20 cellular contexts compared by ENCODE assay signal in the genomic region with DNA sequence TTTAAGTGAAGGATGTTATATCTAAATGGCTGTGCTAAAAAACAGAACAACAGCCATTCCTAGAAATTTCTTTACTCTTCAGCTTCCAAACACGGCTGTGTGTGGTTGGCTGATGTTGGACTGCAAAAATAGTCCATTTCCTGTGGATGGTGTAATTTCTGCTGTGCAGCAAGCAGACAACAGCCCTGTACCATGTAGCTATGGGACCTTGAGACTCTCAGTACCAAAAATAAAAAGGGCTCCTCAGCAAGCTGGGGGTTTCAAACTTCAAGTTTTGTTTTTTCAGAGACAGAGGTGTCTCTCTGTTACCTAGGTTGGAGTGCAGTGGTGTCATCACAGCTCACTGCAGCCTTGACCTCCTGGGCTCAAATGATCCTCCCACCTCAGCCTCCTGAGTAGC. TPM values are rescaled to one million over a fixed set of nuclear protein-coding genes. Genes with fewer than 3 reads are reported as not detected.
A peak's percentile ranks its signal among the peaks of the same experiment; 100 is the strongest.
DNase-seq lines count a peak whose midpoint lies in the region; ATAC-seq lines count a peak whose summit lies in the region.
"Had no signal": no experiment of that assay in that cellular context is flagged by ENCODE, and none has a peak within 500 bp of the region (broad histone marks: within the 10 kb centered on the region; RNA-seq: fewer than 3 reads in every experiment).

No MANE protein-coding gene starts in this region.

- peak; percentile 58 for ATAC-seq in GM18498 (IDR thresholded peaks at IDR 0.05; ENCODE audit: unreplicated experiment)
- peak; percentile 58 for ATAC-seq in GM21447 (IDR thresholded peaks at IDR 0.05; ENCODE audit: unreplicated experiment)
- ATAC-seq in HG03342 (IDR thresholded peaks at IDR 0.05; ENCODE audit: unreplicated experiment) = peak; percentile 44
- ATAC-seq in GM21381 (IDR thresholded peaks at IDR 0.05; ENCODE audit: unreplicated experiment) = no peak
- ATAC-seq in Right ventricle myocardium superior (ENCODE audit: poor library complexity) = no peak
- ATAC-seq: foreskin keratinocyte, Right ventricle myocardium inferior had no signal

- intact Hi-C loops in activated T-helper 1 cell treated with anti-CD3 and anti-CD28 coated beads, Interleukin-12 subunit alpha, Interleukin-12 subunit beta, Interleukin-2, Interleukin-4 antibody, amounts not matched to agents 30 ng/mL and 10 ng/mL and 1 ng/mL, durations not matched to agents 14 hours and 24 hours and 36 hours (cut with micrococcal nuclease) = no loop called here
- intact Hi-C loops in Right ventricle myocardium superior (cut with DNase I) = no loop called here

- no peak for DNase-seq in activated T-helper 1 cell treated with anti-CD3 and anti-CD28 coated beads, Interleukin-12 subunit alpha, Interleukin-12 subunit beta, Interleukin-2, Interleukin-4 antibody, amounts not matched to agents 30 ng/mL and 10 ng/mL and 1 ng/mL, durations not matched to agents 14 hours and 24 hours and 36 hours (ENCODE audit: low spot score)
- DNase-seq in Right ventricle myocardium superior = no peak
- no peak for DNase-seq in HuH-7 (ENCODE audit: low spot score)
- DNase-seq: activated CD8-positive, alpha-beta memory T cell treated with anti-CD3 and anti-CD28 coated beads, Interleukin-2, amount 50 U/mL, for 48 hours; activated naive CD8-positive, alpha-beta T cell treated with anti-CD3 and anti-CD28 coated beads for 36 hours; CD4-positive, CD25-positive, alpha-beta regulatory T cell; effector memory CD4-positive, alpha-beta T cell; foreskin keratinocyte; mammary epithelial cell; MG63; NCI-H2081 treated with DMSO at 0.1 percent for 48 hours; right lobe of liver; stimulated activated CD4-positive, alpha-beta T cell treated with anti-CD3 and anti-CD28 coated beads, Interleukin-4, amount 100 ng/mL, for 1 hour had no signal

- H3K36me3 Mint-ChIP-seq in activated T-helper 1 cell treated with anti-CD3 and anti-CD28 coated beads, Interleukin-12 subunit alpha, Interleukin-12 subunit beta, Interleukin-2, Interleukin-4 antibody, amounts not matched to agents 30 ng/mL and 10 ng/mL and 1 ng/mL, durations not matched to agents 14 hours and 24 hours and 36 hours (ENCODE audit: low read depth) = peaks cover 61% of the 10 kb centered on the region

- H3K27ac Mint-ChIP-seq in activated T-helper 1 cell treated with anti-CD3 and anti-CD28 coated beads, Interleukin-12 subunit alpha, Interleukin-12 subunit beta, Interleukin-2, Interleukin-4 antibody, amounts not matched to agents 30 ng/mL and 10 ng/mL and 1 ng/mL, durations not matched to agents 14 hours and 24 hours and 36 hours = peak overlapping the region; percentile 34
- H3K27ac Mint-ChIP-seq: activated naive CD8-positive, alpha-beta T cell treated with anti-CD3 and anti-CD28 coated beads for 36 hours had no signal

- H3K4me3 Mint-ChIP-seq in activated T-helper 1 cell treated with anti-CD3 and anti-CD28 coated beads, Interleukin-12 subunit alpha, Interleukin-12 subunit beta, Interleukin-2, Interleukin-4 antibody, amounts not matched to agents 30 ng/mL and 10 ng/mL and 1 ng/mL, durations not matched to agents 14 hours and 24 hours and 36 hours = no peak overlapping the region
- H3K4me3 Mint-ChIP-seq: activated naive CD8-positive, alpha-beta T cell treated with anti-CD3 and anti-CD28 coated beads for 36 hours; CD4-positive, CD25-positive, alpha-beta regulatory T cell had no signal

- peaks cover 78% of the 10 kb centered on the region for H3K4me1 Mint-ChIP-seq in activated T-helper 1 cell treated with anti-CD3 and anti-CD28 coated beads, Interleukin-12 subunit alpha, Interleukin-12 subunit beta, Interleukin-2, Interleukin-4 antibody, amounts not matched to agents 30 ng/mL and 10 ng/mL and 1 ng/mL, durations not matched to agents 14 hours and 24 hours and 36 hours (ENCODE audit: low read depth)

- peaks cover 8% of the 10 kb centered on the region for H3K9me3 Mint-ChIP-seq in activated T-helper 1 cell treated with anti-CD3 and anti-CD28 coated beads, Interleukin-12 subunit alpha, Interleukin-12 subunit beta, Interleukin-2, Interleukin-4 antibody, amounts not matched to agents 30 ng/mL and 10 ng/mL and 1 ng/mL, durations not matched to agents 14 hours and 24 hours and 36 hours

- H3K27me3 Mint-ChIP-seq in activated T-helper 1 cell treated with anti-CD3 and anti-CD28 coated beads, Interleukin-12 subunit alpha, Interleukin-12 subunit beta, Interleukin-2, Interleukin-4 antibody, amounts not matched to agents 30 ng/mL and 10 ng/mL and 1 ng/mL, durations not matched to agents 14 hours and 24 hours and 36 hours (ENCODE audit: insufficient read depth) = no peaks in the 10 kb centered on the region
- H3K27me3 Mint-ChIP-seq: activated naive CD8-positive, alpha-beta T cell treated with anti-CD3 and anti-CD28 coated beads for 36 hours; CD4-positive, CD25-positive, alpha-beta regulatory T cell had no signal

RNA-seq across cellular contexts. Expression of a gene that starts 18.1 kb away (rescaled TPM):
- 261 and 272 TPM in 2 replicates for total RNA-seq in activated T-helper 1 cell treated with anti-CD3 and anti-CD28 coated beads, Interleukin-12 subunit alpha, Interleukin-12 subunit beta, Interleukin-2, Interleukin-4 antibody, amounts not matched to agents 30 ng/mL and 10 ng/mL and 1 ng/mL, durations not matched to agents 14 hours and 24 hours and 36 hours
- total RNA-seq in Right ventricle myocardium superior = not detected
- total RNA-seq: cardiac septum, foreskin keratinocyte, mammary epithelial cell, Right ventricle myocardium inferior, ureter had no signal

Comparison
In these comparisons a context has a peak if more than half of its experiments do, and no peak if none do; other contexts are left out.
1. ATAC-seq: peak in GM18498 (single experiment), GM21447 (single experiment) and HG03342 (single experiment); none in GM21381 (single experiment) and Right ventricle myocardium superior (single experiment).
2. RNA of a gene that starts 18.1 kb away (total RNA-seq): 261 to 272 TPM in activated T-helper 1 cell treated with anti-CD3 and anti-CD28 coated beads, Interleukin-12 subunit alpha, Interleukin-12 subunit beta, Interleukin-2, Interleukin-4 antibody, amounts not matched to agents 30 ng/mL and 10 ng/mL and 1 ng/mL, durations not matched to agents 14 hours and 24 hours and 36 hours; not detected in Right ventricle myocardium superior (single experiment); every median in the first group is over 100 times any median in the second.